10 cellular contexts compared by ENCODE assay signal in genomic region chr10:42637142-42637541, GRCh38. TPM values are rescaled to one million over a fixed set of nuclear protein-coding genes. Genes with fewer than 3 reads are reported as not detected.
DNase-seq lines count a peak whose midpoint lies in the region; ATAC-seq and TF ChIP-seq lines count a peak whose summit lies in the region.
"Had no signal": no experiment of that assay in that cellular context is flagged by ENCODE, and none has a peak within 500 bp of the region (broad histone marks: within the 10 kb centered on the region; RNA-seq: fewer than 3 reads in every experiment).

No MANE protein-coding gene starts in this region.

- H3K4me3 ChIP-seq in left ventricle myocardium inferior = no peak overlapping the region

- H3K36me3 Mint-ChIP-seq in brain (peaks cover 35% of the 10 kb centered on the region), mesothelial cell of epicardium (peaks cover 15% of the 10 kb centered on the region)

- H3K36me3 ChIP-seq in left ventricle myocardium inferior = peaks cover 12% of the 10 kb centered on the region

- ATAC-seq in HG03457 (IDR thresholded peaks at IDR 0.05; ENCODE audit: unreplicated experiment) (no peak), HG03135 (IDR thresholded peaks at IDR 0.05; ENCODE audit: unreplicated experiment) (no peak)

- no peaks in the 10 kb centered on the region for H3K9me3 ChIP-seq in left ventricle myocardium inferior (replicated peaks)

- DNase-seq in left ventricle myocardium inferior (no peak), cardiac septum (ENCODE audit: low spot score) (no peak), mesothelial cell of epicardium (ENCODE audit: low spot score in 2 of 2, unreplicated experiment in 2 of 2) (no peak), DMS 273 treated with DMSO at 0.1 percent for 48 hours (lab: John Stamatoyannopoulos, UW) (no peak), UCSD-AML1 (lab: John Stamatoyannopoulos, UW; ENCODE audit: unreplicated experiment) (no peak)
- DNase-seq: cerebellar nuclear complex, DMS79 treated with DMSO at 0.1 percent for 48 hours had no signal

- H3K4me3 Mint-ChIP-seq in brain (peak overlapping the region; percentile 90 to 97 (median 93)), mesothelial cell of epicardium (peak overlapping the region; percentile 96)

- no peak for TF ChIP-seq CTCF in left ventricle myocardium inferior (IDR thresholded peaks at IDR 0.05; ENCODE audit: borderline replicate concordance)
- TF ChIP-seq CTCF in brain (conservative IDR thresholded peaks at IDR 0.05) = no peak
- no peak for TF ChIP-seq CTCF in mesothelial cell of epicardium (IDR thresholded peaks at IDR 0.05; ENCODE audit: unreplicated experiment)

- H3K27ac Mint-ChIP-seq in brain (peak overlapping the region in 4 of 5 experiments; percentile 29 to 98 (median 74)), mesothelial cell of epicardium (peak overlapping the region; percentile 99)

- H3K9me3 Mint-ChIP-seq in brain (no peaks in the 10 kb centered on the region), mesothelial cell of epicardium (no peaks in the 10 kb centered on the region)

- H3K4me1 Mint-ChIP-seq in brain (peaks cover 63% of the 10 kb centered on the region), mesothelial cell of epicardium (peaks cover 25% of the 10 kb centered on the region)

- H3K4me1 ChIP-seq in left ventricle myocardium inferior = peaks cover 17% of the 10 kb centered on the region

- intact Hi-C loops in left ventricle myocardium inferior (cut with micrococcal nuclease) = no loop called here
- intact Hi-C loops in cardiac septum (cut with DNase I) = loop anchor here (10.0 kb wide), 1 partner anchor 148 kb away; the partner anchor contains the start of gene BMS1

- H3K27ac ChIP-seq in left ventricle myocardium inferior (replicated peaks) = peak overlapping the region; percentile 98

- peaks cover 17% of the 10 kb centered on the region for H3K27me3 Mint-ChIP-seq in brain
- no peaks in the 10 kb centered on the region for H3K27me3 Mint-ChIP-seq in mesothelial cell of epicardium (ENCODE audit: low read depth)

- H3K27me3 ChIP-seq in left ventricle myocardium inferior (ENCODE audit: low read depth) = no peaks in the 10 kb centered on the region

RNA-seq across cellular contexts. Expression of gene ZNF33B, which starts 1.2 kb away (rescaled TPM):
- total RNA-seq in left ventricle myocardium inferior (16.3 TPM), cardiac septum (7.4 TPM), mesothelial cell of epicardium (34.7 to 42.0 TPM (median 35.1 TPM) in 3 replicates)
- 25.6 TPM for polyA plus RNA-seq in brain (ENCODE audit: insufficient read depth, low read depth, low replicate concordance)
